19 cellular contexts compared by ENCODE assay signal in genomic region chr1:198540580-198540979, GRCh38. TPM values are rescaled to one million over a fixed set of nuclear protein-coding genes. Genes with fewer than 3 reads are reported as not detected.
DNase-seq lines count a peak whose midpoint lies in the region; ATAC-seq and TF ChIP-seq lines count a peak whose summit lies in the region.
"Had no signal": no experiment of that assay in that cellular context is flagged by ENCODE, and none has a peak within 500 bp of the region (broad histone marks: within the 10 kb centered on the region; RNA-seq: fewer than 3 reads in every experiment).

Gene ATP6V1G3, minus strand, starts transcription at chr1:198540680. Its CDS starts 30 bp downstream, at chr1:198540650.

- H2AFZ ChIP-seq in GM23338: peak within 1 kb of the TSS; percentile 34; the same call in 1 of the 2 replicates
- H2AFZ ChIP-seq in parathyroid adenoma: peak within 1 kb of the TSS; percentile 22

- H3K4me3 ChIP-seq in GM23338: no peak within 1 kb of the TSS
- no peak within 1 kb of the TSS for H3K4me3 ChIP-seq in parathyroid adenoma (ENCODE audit: low read depth, low read length)

- H3K9me2 ChIP-seq in GM23338 (ENCODE audit: insufficient read depth): no peaks in the 10 kb centered on the region

- no peak within 1 kb of the TSS for H3K4me2 ChIP-seq in GM23338
- H3K4me2 ChIP-seq in parathyroid adenoma (ENCODE audit: low read length): no peak within 1 kb of the TSS
- H3K4me2 ChIP-seq: KMS-11 had no signal

- no peaks in the 10 kb centered on the region for H3K9me3 ChIP-seq in T-helper 17 cell (ENCODE audit: control insufficient read depth, low read length, poor library complexity, severe bottlenecking)
- no peaks in the 10 kb centered on the region for H3K9me3 ChIP-seq in parathyroid adenoma (ENCODE audit: control insufficient read depth, low read length)

- H3K27ac ChIP-seq in GM23338 (ENCODE audit: low read depth): no peak within 1 kb of the TSS
- H3K27ac ChIP-seq in parathyroid adenoma: no peak within 1 kb of the TSS
- H3K27ac ChIP-seq: KMS-11 had no signal

- H3K36me3 ChIP-seq in GM23338 (ENCODE audit: insufficient read depth) (no peaks in the 10 kb centered on the region), parathyroid adenoma (ENCODE audit: control insufficient read depth, insufficient read depth, low read length) (no peaks in the 10 kb centered on the region)

- no peak for TF ChIP-seq CTCF in GM23338 (conservative IDR thresholded peaks at IDR 0.05; ENCODE audit: low read depth in 2 of 2)
- TF ChIP-seq CTCF in parathyroid adenoma (IDR thresholded peaks at IDR 0.05): no peak

- no peaks in the 10 kb centered on the region for H3F3A ChIP-seq in GM23338 (replicated peaks; ENCODE audit: low read depth)

- no peaks in the 10 kb centered on the region for H3K27me3 Mint-ChIP-seq in activated T-cell treated with anti-CD3 and anti-CD28 coated beads, Interleukin-2, amount 50 U/mL, for 72 hours (ENCODE audit: low read depth)
- no peaks in the 10 kb centered on the region for H3K27me3 Mint-ChIP-seq in activated T-cell treated with anti-CD3 and anti-CD28 coated beads, Interleukin-2, amount 50 U/mL, for 4 hours (ENCODE audit: low read depth)
- H3K27me3 Mint-ChIP-seq in GM23338 (ENCODE audit: insufficient read depth, low read depth, poor library complexity): no peaks in the 10 kb centered on the region
- H3K27me3 Mint-ChIP-seq in T-helper 17 cell: no peaks in the 10 kb centered on the region

- peaks cover 77% of the 10 kb centered on the region for H3K4me1 Mint-ChIP-seq in activated T-cell treated with anti-CD3 and anti-CD28 coated beads, Interleukin-2, amount 50 U/mL, for 72 hours (ENCODE audit: low read depth)
- peaks cover 71% of the 10 kb centered on the region for H3K4me1 Mint-ChIP-seq in activated T-cell treated with anti-CD3 and anti-CD28 coated beads, Interleukin-2, amount 50 U/mL, for 4 hours (ENCODE audit: low read depth)
- H3K4me1 Mint-ChIP-seq in GM23338 (peaks cover 9% of the 10 kb centered on the region; the same call in 2 of the 3 replicates), T-helper 17 cell (peaks cover 26% of the 10 kb centered on the region)

- H3K36me3 Mint-ChIP-seq in activated T-cell treated with anti-CD3 and anti-CD28 coated beads, Interleukin-2, amount 50 U/mL, for 72 hours (ENCODE audit: insufficient read depth in 2 of 2): no peaks in the 10 kb centered on the region
- no peaks in the 10 kb centered on the region for H3K36me3 Mint-ChIP-seq in activated T-cell treated with anti-CD3 and anti-CD28 coated beads, Interleukin-2, amount 50 U/mL, for 4 hours (ENCODE audit: insufficient read depth)
- H3K36me3 Mint-ChIP-seq in GM23338 (ENCODE audit: low read depth) (no peaks in the 10 kb centered on the region), T-helper 17 cell (ENCODE audit: low read depth) (no peaks in the 10 kb centered on the region)

- no peaks in the 10 kb centered on the region for H3K27me3 ChIP-seq in GM23338 (ENCODE audit: insufficient read depth)
- no peaks in the 10 kb centered on the region for H3K27me3 ChIP-seq in parathyroid adenoma (ENCODE audit: control insufficient read depth, insufficient read depth, low read length)

- no peak for ATAC-seq in activated T-cell treated with anti-CD3 and anti-CD28 coated beads, Interleukin-2, amount 50 U/mL, for 72 hours (replicated peaks in 1 of 2)
- no peak for ATAC-seq in activated T-cell treated with anti-CD3 and anti-CD28 coated beads, Interleukin-2, amount 50 U/mL, for 4 hours
- ATAC-seq in GM23338 (no peak), T-helper 17 cell (no peak), HG03108 (IDR thresholded peaks at IDR 0.05; ENCODE audit: unreplicated experiment) (no peak)
- ATAC-seq: Panc1 had no signal

- H3K79me2 ChIP-seq in GM23338 (replicated peaks; ENCODE audit: insufficient read depth) (no peaks in the 10 kb centered on the region), parathyroid adenoma (no peaks in the 10 kb centered on the region)

- H3K4me1 ChIP-seq in GM23338 (ENCODE audit: insufficient read depth) (no peaks in the 10 kb centered on the region), parathyroid adenoma (no peaks in the 10 kb centered on the region)

- H3K4me3 Mint-ChIP-seq in activated T-cell treated with anti-CD3 and anti-CD28 coated beads, Interleukin-2, amount 50 U/mL, for 72 hours: peak within 1 kb of the TSS in 1 of 2 donors; percentile 47
- no peak within 1 kb of the TSS for H3K4me3 Mint-ChIP-seq in activated T-cell treated with anti-CD3 and anti-CD28 coated beads, Interleukin-2, amount 50 U/mL, for 4 hours
- no peak within 1 kb of the TSS for H3K4me3 Mint-ChIP-seq in GM23338
- H3K4me3 Mint-ChIP-seq in T-helper 17 cell: no peak within 1 kb of the TSS

- H3K27ac Mint-ChIP-seq in activated T-cell treated with anti-CD3 and anti-CD28 coated beads, Interleukin-2, amount 50 U/mL, for 72 hours: peak within 1 kb of the TSS; percentile 90
- H3K27ac Mint-ChIP-seq in GM23338 (no peak within 1 kb of the TSS), T-helper 17 cell (peak within 1 kb of the TSS; percentile 77)

- no peaks in the 10 kb centered on the region for H4K20me1 ChIP-seq in GM23338 (replicated peaks; ENCODE audit: insufficient read depth)

- no peaks in the 10 kb centered on the region for H3K9me3 Mint-ChIP-seq in activated T-cell treated with anti-CD3 and anti-CD28 coated beads, Interleukin-2, amount 50 U/mL, for 72 hours
- no peaks in the 10 kb centered on the region for H3K9me3 Mint-ChIP-seq in activated T-cell treated with anti-CD3 and anti-CD28 coated beads, Interleukin-2, amount 50 U/mL, for 4 hours
- no peaks in the 10 kb centered on the region for H3K9me3 Mint-ChIP-seq in GM23338

- no peak for DNase-seq in activated T-cell treated with anti-CD3 and anti-CD28 coated beads, Interleukin-2, amount 50 U/mL, for 72 hours
- DNase-seq in activated T-cell treated with anti-CD3 and anti-CD28 coated beads, Interleukin-2, amount 50 U/mL, for 4 hours: no peak
- no peak for DNase-seq in GM23338 (ENCODE audit: low spot score)
- no peak for DNase-seq in T-helper 17 cell
- DNase-seq in UCSD-AML1 (lab: John Stamatoyannopoulos, UW; ENCODE audit: unreplicated experiment): no peak
- DNase-seq in iPS-NIHi7 (ENCODE audit: extremely low spot score): no peak
- DNase-seq: C1 segment of cervical spinal cord; DMS53; GOT3; MM.1S; NCI-H1105; NCI-H187; NK-92 treated with Interleukin-12 subunit alpha and Interleukin-12 subunit beta, amount 100 ng/mL, for 24 hours; Right ventricle myocardium superior had no signal

- no peak within 1 kb of the TSS for H3K9ac ChIP-seq in parathyroid adenoma
- H3K9ac ChIP-seq: KMS-11 had no signal

TF ChIP-seq in GM23338, 12 proteins besides CTCF, POLR2A, EP300 and RAD21 (continues in another document):
- no peak for TF ChIP-seq ZNF114 (CRISPR knock-in tag; IDR thresholded peaks at IDR 0.05)
- TF ChIP-seq EZH2 (IDR thresholded peaks at IDR 0.05; ENCODE audit: low read depth, unreplicated experiment): no peak
- TF ChIP-seq ETS1 (IDR thresholded peaks at IDR 0.05): no peak

RNA-seq across cellular contexts. Expression of gene ATP6V1G3, which starts in this region (rescaled TPM):
- not detected for total RNA-seq in activated T-cell treated with anti-CD3 and anti-CD28 coated beads, Interleukin-2, amount 50 U/mL, for 72 hours
- not detected for total RNA-seq in activated T-cell treated with anti-CD3 and anti-CD28 coated beads, Interleukin-2, amount 50 U/mL, for 4 hours
- not detected in 2 replicates for total RNA-seq in GM23338 (2014; rRNA removed; shearing (Covaris generic))
- not detected in 2 replicates for polyA plus RNA-seq in GM23338 (2016; fragmentation: Nextera tagmentation; extraction: Ambion mirVana)
- total RNA-seq in T-helper 17 cell: not detected
- total RNA-seq: G401, Right ventricle myocardium superior had no signal
